ENCODE assay signal across 18 cellular contexts in the genomic region with DNA sequence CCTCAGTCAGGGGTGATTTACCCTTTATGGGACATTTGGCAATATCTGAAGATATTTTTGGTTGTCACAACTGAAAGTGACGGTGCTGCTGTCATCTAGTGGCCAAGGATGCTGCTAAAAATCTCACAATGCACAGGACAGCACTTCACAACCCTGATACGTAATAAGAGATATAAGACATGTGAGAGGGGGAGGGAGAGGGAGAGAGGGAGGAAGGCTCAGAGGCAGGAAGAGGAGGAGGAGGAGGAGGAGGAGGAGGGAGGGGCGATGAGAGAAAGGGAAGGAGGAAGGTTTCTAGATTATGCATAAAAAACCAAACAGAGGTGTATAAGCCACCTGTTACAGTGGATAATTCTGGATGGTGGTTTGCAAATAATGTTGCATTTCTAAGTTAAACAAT. TPM values are rescaled to one million over a fixed set of nuclear protein-coding genes. Genes with fewer than 3 reads are reported as not detected.
DNase-seq lines count a peak whose midpoint lies in the region; ATAC-seq and TF ChIP-seq lines count a peak whose summit lies in the region.
"Had no signal": no experiment of that assay in that cellular context is flagged by ENCODE, and none has a peak within 500 bp of the region (broad histone marks: within the 10 kb centered on the region; RNA-seq: fewer than 3 reads in every experiment).

No MANE protein-coding gene starts in this region.

- no peaks in the 10 kb centered on the region for H3K36me3 Mint-ChIP-seq in activated CD8-positive, alpha-beta T cell treated with anti-CD3 and anti-CD28 coated beads for 36 hours (ENCODE audit: low read depth)
- peaks cover 6% of the 10 kb centered on the region for H3K36me3 Mint-ChIP-seq in T-helper 17 cell (ENCODE audit: low read depth)
- no peaks in the 10 kb centered on the region for H3K36me3 Mint-ChIP-seq in CD4-positive, alpha-beta T cell (ENCODE audit: low read depth)
- H3K36me3 Mint-ChIP-seq: activated naive CD4-positive, alpha-beta T cell treated with anti-CD3 and anti-CD28 coated beads, Interleukin-2, amount 50 U/mL, for 24 hours had no signal

- no peaks in the 10 kb centered on the region for H3K9me3 ChIP-seq in T-helper 17 cell (ENCODE audit: control insufficient read depth, low read length, poor library complexity, severe bottlenecking)
- H3K9me3 ChIP-seq in CD4-positive, alpha-beta T cell (ENCODE audit: control insufficient read depth, low read length) = no peaks in the 10 kb centered on the region
- H3K9me3 ChIP-seq: thoracic aorta had no signal

- H3K27me3 Mint-ChIP-seq in activated CD8-positive, alpha-beta T cell treated with anti-CD3 and anti-CD28 coated beads for 36 hours = peaks cover 5% of the 10 kb centered on the region
- H3K27me3 Mint-ChIP-seq in T-helper 17 cell = peaks cover 34% of the 10 kb centered on the region
- no peaks in the 10 kb centered on the region for H3K27me3 Mint-ChIP-seq in CD4-positive, alpha-beta T cell
- H3K27me3 Mint-ChIP-seq: activated naive CD4-positive, alpha-beta T cell treated with anti-CD3 and anti-CD28 coated beads, Interleukin-2, amount 50 U/mL, for 24 hours had no signal

- H3K27ac Mint-ChIP-seq in activated CD8-positive, alpha-beta T cell treated with anti-CD3 and anti-CD28 coated beads for 36 hours = no peak overlapping the region
- H3K27ac Mint-ChIP-seq in T-helper 17 cell = no peak overlapping the region
- H3K27ac Mint-ChIP-seq in CD4-positive, alpha-beta T cell = no peak overlapping the region
- H3K27ac Mint-ChIP-seq: activated naive CD4-positive, alpha-beta T cell treated with anti-CD3 and anti-CD28 coated beads, Interleukin-2, amount 50 U/mL, for 24 hours had no signal

- no peaks in the 10 kb centered on the region for H3K27me3 ChIP-seq in CD4-positive, alpha-beta T cell (ENCODE audit: control insufficient read depth, insufficient read depth, low read length)

- POLR2A ChIA-PET in activated CD8-positive, alpha-beta T cell treated with anti-CD3 and anti-CD28 coated beads for 36 hours (lab: Charles Lee) = no interaction called here
- POLR2A ChIA-PET in CD4-positive, alpha-beta T cell (lab: Charles Lee) = no interaction called here

- TF ChIP-seq CTCF in activated CD8-positive, alpha-beta T cell treated with anti-CD3 and anti-CD28 coated beads for 36 hours (IDR thresholded peaks at IDR 0.05) = no peak
- no peak for TF ChIP-seq CTCF in CD4-positive, alpha-beta T cell (IDR thresholded peaks at IDR 0.05)

- no peaks in the 10 kb centered on the region for H3K4me1 Mint-ChIP-seq in activated CD8-positive, alpha-beta T cell treated with anti-CD3 and anti-CD28 coated beads for 36 hours (ENCODE audit: low read depth)
- peaks cover 9% of the 10 kb centered on the region for H3K4me1 Mint-ChIP-seq in T-helper 17 cell
- no peaks in the 10 kb centered on the region for H3K4me1 Mint-ChIP-seq in CD4-positive, alpha-beta T cell (ENCODE audit: low read depth)

- H3K9me3 Mint-ChIP-seq in activated CD8-positive, alpha-beta T cell treated with anti-CD3 and anti-CD28 coated beads for 36 hours = no peaks in the 10 kb centered on the region
- no peaks in the 10 kb centered on the region for H3K9me3 Mint-ChIP-seq in CD4-positive, alpha-beta T cell
- H3K9me3 Mint-ChIP-seq: activated naive CD4-positive, alpha-beta T cell treated with anti-CD3 and anti-CD28 coated beads, Interleukin-2, amount 50 U/mL, for 24 hours had no signal

- H3K4me3 Mint-ChIP-seq in activated CD8-positive, alpha-beta T cell treated with anti-CD3 and anti-CD28 coated beads for 36 hours = no peak overlapping the region
- no peak overlapping the region for H3K4me3 Mint-ChIP-seq in T-helper 17 cell
- H3K4me3 Mint-ChIP-seq in CD4-positive, alpha-beta T cell = no peak overlapping the region
- H3K4me3 Mint-ChIP-seq: activated naive CD4-positive, alpha-beta T cell treated with anti-CD3 and anti-CD28 coated beads, Interleukin-2, amount 50 U/mL, for 24 hours; neural crest cell had no signal

- DNase-seq in ELR (ENCODE audit: low read depth) (peak; percentile 7), NCI-H69 (lab: John Stamatoyannopoulos, UW) (peak; percentile 54), T-helper 17 cell (no peak), NCI-H526 treated with DMSO at 0.1 percent for 48 hours (lab: John Stamatoyannopoulos, UW) (no peak), activated gamma-delta T cell (lab: John Stamatoyannopoulos, UW) (no peak)
- DNase-seq in activated CD8-positive, alpha-beta T cell treated with anti-CD3 and anti-CD28 coated beads for 36 hours = peak; percentile 4
- no peak for DNase-seq in CD4-positive, alpha-beta T cell
- DNase-seq: hypothalamus, left ventricle myocardium superior, NCI-H1417 treated with DMSO at 0.1 percent for 48 hours had no signal

- peak; percentile 45 for ATAC-seq in GM21360 (IDR thresholded peaks at IDR 0.05; ENCODE audit: unreplicated experiment)
- ATAC-seq in activated CD8-positive, alpha-beta T cell treated with anti-CD3 and anti-CD28 coated beads for 36 hours = peak; percentile 49
- no peak for ATAC-seq in T-helper 17 cell
- ATAC-seq in CD4-positive, alpha-beta T cell (ENCODE audit: poor library complexity) = no peak
- ATAC-seq: left ventricle myocardium superior had no signal

- CTCF ChIA-PET in activated CD8-positive, alpha-beta T cell treated with anti-CD3 and anti-CD28 coated beads for 36 hours (lab: Charles Lee) = no interaction called here
- CTCF ChIA-PET in CD4-positive, alpha-beta T cell (lab: Charles Lee) = no interaction called here

- no peak overlapping the region for H3K27ac ChIP-seq in CD4-positive, alpha-beta T cell (ENCODE audit: low read depth, low read length)
- H3K27ac ChIP-seq: C4-2B, thoracic aorta had no signal

- intact Hi-C loops in activated CD8-positive, alpha-beta T cell treated with anti-CD3 and anti-CD28 coated beads for 36 hours (cut with micrococcal nuclease) = no loop called here
- intact Hi-C loops in CD4-positive, alpha-beta T cell (cut with DNase I, micrococcal nuclease) = no loop called here

RNA-seq across cellular contexts. Expression of a gene that starts 14.3 kb away (rescaled TPM):
- not detected for total RNA-seq in activated CD8-positive, alpha-beta T cell treated with anti-CD3 and anti-CD28 coated beads for 36 hours
- not detected for total RNA-seq in T-helper 17 cell
- not detected for total RNA-seq in CD4-positive, alpha-beta T cell
- total RNA-seq: cerebellum; neural crest cell; T-helper 1 cell treated with Interleukin-12 subunit alpha and Interleukin-12 subunit beta and Interleukin-4 antibody, amounts not matched to agents 30 ng/mL and 1 ng/mL, for 36 hours had no signal

RNA-seq across cellular contexts. Expression of a gene that starts 59.3 kb away (rescaled TPM):
- total RNA-seq in activated CD8-positive, alpha-beta T cell treated with anti-CD3 and anti-CD28 coated beads for 36 hours = not detected
- total RNA-seq in T-helper 17 cell = not detected
- total RNA-seq in CD4-positive, alpha-beta T cell = not detected
- total RNA-seq: cerebellum; left ventricle myocardium superior; neural crest cell; skeletal muscle tissue; T-helper 1 cell treated with Interleukin-12 subunit alpha and Interleukin-12 subunit beta and Interleukin-4 antibody, amounts not matched to agents 30 ng/mL and 1 ng/mL, for 36 hours; thoracic aorta had no signal

Comparison
In these comparisons a context has a peak if more than half of its experiments do, and no peak if none do; other contexts are left out.
1. DNase-seq: peak in ELR (single experiment), NCI-H69 (single experiment) and activated CD8-positive, alpha-beta T cell treated with anti-CD3 and anti-CD28 coated beads for 36 hours (single experiment); none in T-helper 17 cell (0 of 3), CD4-positive, alpha-beta T cell (0 of 10), NCI-H526 treated with DMSO at 0.1 percent for 48 hours (single experiment) and activated gamma-delta T cell (single experiment).
2. ATAC-seq: peak in GM21360 (single experiment) and activated CD8-positive, alpha-beta T cell treated with anti-CD3 and anti-CD28 coated beads for 36 hours (single experiment); none in T-helper 17 cell (single experiment) and CD4-positive, alpha-beta T cell (single experiment).